Comparison of ENCODE assay signal across 29 cellular contexts in genomic region chr10:110694820-110695219, GRCh38. TPM values are rescaled to one million over a fixed set of nuclear protein-coding genes. Genes with fewer than 3 reads are reported as not detected.
"Had no signal": no experiment of that assay in that cellular context is flagged by ENCODE, and none has a peak within 500 bp of the region (broad histone marks: within the 10 kb centered on the region; RNA-seq: fewer than 3 reads in every experiment).

No MANE protein-coding gene starts in this region.

- H3K9me3 ChIP-seq: colonic mucosa, gastroesophageal sphincter had no signal

- H3K27me3 ChIP-seq: brain microvascular endothelial cell, colonic mucosa, gastroesophageal sphincter had no signal

- DNase-seq: activated CD4-positive, alpha-beta memory T cell treated with anti-CD3 and anti-CD28 coated beads for 36 hours; activated CD4-positive, alpha-beta T cell treated with anti-CD3 and anti-CD28 coated beads for 36 hours; activated CD4-positive, alpha-beta T cell treated with anti-CD3 and anti-CD28 coated beads, Interleukin-2, amount 10 ng/mL, durations not matched to agents 24 days and 14 days; activated CD4-positive, CD25-positive, alpha-beta regulatory T cell; activated CD4-positive, CD25-positive, alpha-beta regulatory T cell treated with anti-CD3 and anti-CD28 coated beads, Interleukin-2, amount 50 U/mL, for 72 hours; activated CD8-positive, alpha-beta memory T cell treated with anti-CD3 and anti-CD28 coated beads, Interleukin-2, amount 10 ng/mL, durations not matched to agents 7 days and 5 days; activated CD8-positive, alpha-beta memory T cell treated with anti-CD3 and anti-CD28 coated beads, Interleukin-2, amount 50 U/mL, for 4 hours; activated CD8-positive, alpha-beta T cell treated with anti-CD3 and anti-CD28 coated beads, Interleukin-2, amount 10 ng/mL, durations not matched to agents 7 days and 5 days; activated gamma-delta T cell treated with Interleukin-2 at 50 U/mL for 16 hours; activated naive CD4-positive, alpha-beta T cell treated with anti-CD3 and anti-CD28 coated beads, Interleukin-2, amount 50 U/mL, for 16 hours; activated naive CD4-positive, alpha-beta T cell treated with Interleukin-2 at 50 U/mL for 16 hours; activated T-cell treated with anti-CD3 and anti-CD28 coated beads, Interleukin-2, amount 50 U/mL, for 24 hours; activated T-cell treated with anti-CD3 and anti-CD28 coated beads, Interleukin-2, amount 50 U/mL, for 72 hours; amniotic stem cell; anterior cingulate cortex; central memory CD4-positive, alpha-beta T cell; cerebellar nuclear complex; colonic mucosa; dorsolateral prefrontal cortex; effector memory CD4-positive, alpha-beta T cell; foreskin keratinocyte; T-helper 1 cell; T-helper 17 cell; T1000 had no signal

- FAIRE-seq: astrocyte, bronchial epithelial cell had no signal

- H3K36me3 ChIP-seq: brain microvascular endothelial cell, colonic mucosa, gastroesophageal sphincter had no signal

- ATAC-seq: activated CD4-positive, alpha-beta T cell treated with anti-CD3 and anti-CD28 coated beads for 36 hours; activated CD8-positive, alpha-beta memory T cell treated with anti-CD3 and anti-CD28 coated beads, Interleukin-2, amount 10 ng/mL, durations not matched to agents 7 days and 5 days; activated CD8-positive, alpha-beta T cell treated with anti-CD3 and anti-CD28 coated beads, Interleukin-2, amount 10 ng/mL, durations not matched to agents 7 days and 5 days; activated T-cell treated with anti-CD3 and anti-CD28 coated beads, Interleukin-2, amount 50 U/mL, for 72 hours; esophagus mucosa; foreskin keratinocyte; gastroesophageal sphincter; T-helper 17 cell had no signal

- H3K4me1 ChIP-seq: colonic mucosa, foreskin keratinocyte, gastroesophageal sphincter had no signal

- H3K27ac ChIP-seq: colonic mucosa, dorsolateral prefrontal cortex, foreskin keratinocyte, gastroesophageal sphincter had no signal

- H3K4me3 ChIP-seq: colonic mucosa, dorsolateral prefrontal cortex, gastroesophageal sphincter had no signal

RNA-seq across cellular contexts. Expression of gene RBM20, which starts 50.7 kb away (rescaled TPM):
- total RNA-seq: activated CD4-positive, alpha-beta memory T cell treated with anti-CD3 and anti-CD28 coated beads for 36 hours; bronchial epithelial cell; foreskin keratinocyte; T-helper 17 cell had no signal
- polyA plus RNA-seq: foreskin keratinocyte had no signal
